In genomic region chr1:205379056-205379455, GRCh38 we compare ENCODE assay signal across 19 cellular contexts. TPM values are rescaled to one million over a fixed set of nuclear protein-coding genes. Genes with fewer than 3 reads are reported as not detected.
DNase-seq lines count a peak whose midpoint lies in the region; ATAC-seq and TF ChIP-seq lines count a peak whose summit lies in the region.
"Had no signal": no experiment of that assay in that cellular context is flagged by ENCODE, and none has a peak within 500 bp of the region (broad histone marks: within the 10 kb centered on the region; RNA-seq: fewer than 3 reads in every experiment).

No MANE protein-coding gene starts in this region.

- H3K4me3 Mint-ChIP-seq in GM23338 (no peak overlapping the region), nephron (no peak overlapping the region)
- H3K4me3 Mint-ChIP-seq: CD4-positive, alpha-beta memory T cell had no signal

- WGBS in esophagus muscularis mucosa = 88% methylated on average over 8 of the region's 8 CpGs

- no peak overlapping the region for H3K4me2 ChIP-seq in GM23338

- H3K27me3 Mint-ChIP-seq in GM23338 (ENCODE audit: insufficient read depth, low read depth, poor library complexity) (peaks cover 10% of the 10 kb centered on the region), nephron (ENCODE audit: low read depth) (peaks cover 4% of the 10 kb centered on the region)

- no peaks in the 10 kb centered on the region for H3K36me3 Mint-ChIP-seq in GM23338 (ENCODE audit: low read depth)
- no peaks in the 10 kb centered on the region for H3K36me3 Mint-ChIP-seq in nephron (ENCODE audit: low read depth)
- H3K36me3 Mint-ChIP-seq: CD4-positive, alpha-beta memory T cell had no signal

- TF ChIP-seq CTCF in GM23338 (conservative IDR thresholded peaks at IDR 0.05; ENCODE audit: low read depth in 2 of 2) (no peak), esophagus muscularis mucosa (IDR thresholded peaks at IDR 0.05) (no peak), nephron (IDR thresholded peaks at IDR 0.05; ENCODE audit: unreplicated experiment in 3 of 3) (no peak)

- no peak for DNase-seq in GM23338 (ENCODE audit: low spot score)
- peak; percentile 45 for DNase-seq in LHCN-M2 (ENCODE audit: low read depth)
- peak; percentile 7 for DNase-seq in esophagus muscularis mucosa (ENCODE audit: extremely low spot score)
- no peak for DNase-seq in NOMO-1 treated with dmso at 0.1 percent for 144 hours (lab: John Stamatoyannopoulos, UW; ENCODE audit: unreplicated experiment)
- DNase-seq in NCI-H82 (lab: John Stamatoyannopoulos, UW) = no peak
- DNase-seq: C1 segment of cervical spinal cord; Calu3; CD4-positive, alpha-beta memory T cell; COR-L47; DMS53; DMS79 treated with DMSO at 0.1 percent for 48 hours; GF-D8; H7; HCEC 1CT had no signal

- H3F3A ChIP-seq in GM23338 (replicated peaks; ENCODE audit: low read depth) = no peaks in the 10 kb centered on the region

- H3K4me1 Mint-ChIP-seq in GM23338 (peaks cover 20% of the 10 kb centered on the region), nephron (peaks cover 31% of the 10 kb centered on the region)

- H3K27ac Mint-ChIP-seq in GM23338 (no peak overlapping the region), nephron (peak overlapping the region in 2 of 3 experiments; percentile 7 to 39)
- H3K27ac Mint-ChIP-seq: CD4-positive, alpha-beta memory T cell had no signal

- intact Hi-C loops in esophagus muscularis mucosa (cut with DNase I) = no loop called here

- H3K9me3 Mint-ChIP-seq in GM23338 (no peaks in the 10 kb centered on the region), nephron (no peaks in the 10 kb centered on the region)
- H3K9me3 Mint-ChIP-seq: CD4-positive, alpha-beta memory T cell had no signal

- no peaks in the 10 kb centered on the region for H3K9me2 ChIP-seq in GM23338 (ENCODE audit: insufficient read depth)

- H3K4me3 ChIP-seq in GM23338 (no peak overlapping the region), esophagus muscularis mucosa (no peak overlapping the region)

- H3K27me3 ChIP-seq in GM23338 (ENCODE audit: insufficient read depth) (no peaks in the 10 kb centered on the region), esophagus muscularis mucosa (peaks cover 0 to 22% (median 1%) of the 10 kb centered on the region in 4 donors)

- H3K9me3 ChIP-seq in esophagus muscularis mucosa = no peaks in the 10 kb centered on the region

- H3K4me1 ChIP-seq in GM23338 (ENCODE audit: insufficient read depth) (peaks cover 31% of the 10 kb centered on the region), esophagus muscularis mucosa (peaks cover 4 to 19% (median 13%) of the 10 kb centered on the region in 4 donors)

- no peaks in the 10 kb centered on the region for H3K79me2 ChIP-seq in GM23338 (replicated peaks; ENCODE audit: insufficient read depth)

- no peak overlapping the region for H3K27ac ChIP-seq in GM23338 (ENCODE audit: low read depth)
- no peak overlapping the region for H3K27ac ChIP-seq in esophagus muscularis mucosa (replicated peaks in 1 of 4)

- no peak for TF ChIP-seq POLR2A in esophagus muscularis mucosa (IDR thresholded peaks at IDR 0.05; ENCODE audit: low read depth)

- no peak for ATAC-seq in GM23338
- ATAC-seq in GM21737 (IDR thresholded peaks at IDR 0.05; ENCODE audit: unreplicated experiment) = no peak

- H4K20me1 ChIP-seq in GM23338 (replicated peaks; ENCODE audit: insufficient read depth) = no peaks in the 10 kb centered on the region

- TF ChIP-seq EP300 in esophagus muscularis mucosa (IDR thresholded peaks at IDR 0.05) = no peak

- 0 out of 2 replicates have a peak overlapping the region, but pooled peaks have one; percentile 69 for H2AFZ ChIP-seq in GM23338

- H3K36me3 ChIP-seq in GM23338 (ENCODE audit: insufficient read depth) = no peaks in the 10 kb centered on the region
- no peaks in the 10 kb centered on the region for H3K36me3 ChIP-seq in esophagus muscularis mucosa

TF ChIP-seq in GM23338, 12 proteins besides CTCF, POLR2A, EP300 and RAD21:
- TF ChIP-seq EZH2phosphoT487 (IDR thresholded peaks at IDR 0.05; ENCODE audit: unreplicated experiment) (no peak), EZH2 (IDR thresholded peaks at IDR 0.05; ENCODE audit: low read depth, unreplicated experiment) (no peak), CREB1 (CRISPR knock-in tag; IDR thresholded peaks at IDR 0.05; ENCODE audit: low read depth) (no peak)

RNA-seq across cellular contexts. Expression of gene KLHDC8A, which starts 22.3 kb away (rescaled TPM):
- total RNA-seq in GM23338 (2014; rRNA removed; shearing (Covaris generic)) = 2.4 and 2.8 TPM in 2 replicates
- polyA plus RNA-seq in GM23338 (2016; fragmentation: Nextera tagmentation; extraction: Ambion mirVana) = 1.3 and 1.7 TPM in 2 replicates
- not detected in 2 replicates for total RNA-seq in LHCN-M2 (2014; rRNA removed)
- polyA plus RNA-seq in LHCN-M2 (2012) = not detected
- total RNA-seq in esophagus muscularis mucosa = 1 to 10 TPM in 2 of 4 donors, under 1 TPM in 2; 0.32 to 2.0 (median 1.2) TPM
- total RNA-seq: A172; A673; Calu3; CD4-positive, alpha-beta memory T cell had no signal
- polyA plus RNA-seq: BJ; CD4-positive, alpha-beta memory T cell had no signal

RNA-seq across cellular contexts. Expression of gene LEMD1, which starts 42.8 kb away (rescaled TPM):
- 10.7 and 14.7 TPM in 2 replicates for total RNA-seq in GM23338 (2014; rRNA removed; shearing (Covaris generic))
- 3.7 and 4.7 TPM in 2 replicates for polyA plus RNA-seq in GM23338 (2016; fragmentation: Nextera tagmentation; extraction: Ambion mirVana)
- not detected in 2 replicates for total RNA-seq in LHCN-M2 (2014; rRNA removed)
- polyA plus RNA-seq in LHCN-M2 (2012) = not detected
- total RNA-seq in esophagus muscularis mucosa = not detected
- polyA plus RNA-seq: BJ; CD4-positive, alpha-beta memory T cell had no signal

RNA-seq across cellular contexts. Expression of gene NUAK2, which starts 57.5 kb away (rescaled TPM):
- total RNA-seq in GM23338 (2014; rRNA removed; shearing (Covaris generic)) = 10.4 and 15.3 TPM in 2 replicates
- polyA plus RNA-seq in GM23338 (2016; fragmentation: Nextera tagmentation; extraction: Ambion mirVana) = 7.7 and 7.8 TPM in 2 replicates
- total RNA-seq in LHCN-M2 (2014; rRNA removed) (0.46 and 0.64 TPM in 2 replicates), esophagus muscularis mucosa (under 1 TPM; 0.42 to 0.86 (median 0.74) TPM)
- 2.2 TPM for polyA plus RNA-seq in LHCN-M2 (2012)

Comparison
In these comparisons a context has a peak if more than half of its experiments do, and no peak if none do; other contexts are left out.
1. DNase-seq: peak in LHCN-M2 (single experiment) and esophagus muscularis mucosa (single experiment); none in GM23338 (single experiment), NOMO-1 treated with dmso at 0.1 percent for 144 hours (single experiment) and NCI-H82 (single experiment).
2. RNA of gene LEMD1, which starts 42.8 kb away (total RNA-seq): 10.7 to 14.7 TPM in GM23338; not detected in LHCN-M2 and not detected in esophagus muscularis mucosa; every median in the first group is over 10 times any median in the second.